ENCODE assay signal across 24 cellular contexts in genomic region chr4:164770051-164770724, GRCh38. TPM values are rescaled to one million over a fixed set of nuclear protein-coding genes. Genes with fewer than 3 reads are reported as not detected.
"Had no signal": no experiment of that assay in that cellular context is flagged by ENCODE, and none has a peak within 500 bp of the region (broad histone marks: within the 10 kb centered on the region; RNA-seq: fewer than 3 reads in every experiment).

No MANE protein-coding gene starts in this region.

- ATAC-seq: activated CD4-positive, CD25-positive, alpha-beta regulatory T cell treated with anti-CD3 and anti-CD28 coated beads, Interleukin-2, amount 50 U/mL, for 24 hours; activated naive CD4-positive, alpha-beta T cell treated with anti-CD3 and anti-CD28 coated beads, Interleukin-2, amount 50 U/mL, for 72 hours; esophagus mucosa; gastroesophageal sphincter; heart left ventricle; naive thymus-derived CD8-positive, alpha-beta T cell; stimulated activated naive B cell treated with anti-CD40 and anti-IgM and Interleukin-4, amounts not matched to agents 10 μg/mL and 1 μg/mL and 100 μg/mL, for 72 hours had no signal

- H3K4me1 ChIP-seq: adrenal gland, gastroesophageal sphincter, heart left ventricle, sigmoid colon, spleen had no signal

- DNase-seq: activated CD4-positive, alpha-beta T cell treated with anti-CD3 and anti-CD28 coated beads, Interleukin-2, amount 50 U/mL, for 1 hour; activated CD8-positive, alpha-beta memory T cell treated with anti-CD3 and anti-CD28 coated beads, Interleukin-2, amount 50 U/mL, for 4 hours; activated gamma-delta T cell; activated T-cell treated with anti-CD3 and anti-CD28 coated beads, Interleukin-2, amount 50 U/mL, for 48 hours; adrenal gland; effector CD8-positive, alpha-beta T cell; heart left ventricle; kidney; mesendoderm; naive thymus-derived CD8-positive, alpha-beta T cell; sigmoid colon; spleen; stimulated activated naive B cell treated with anti-CD40 and anti-IgM and Interleukin-4, amounts not matched to agents 10 μg/mL and 1 μg/mL and 100 μg/mL, for 72 hours had no signal

- H3K9me3 ChIP-seq: adrenal gland, gastroesophageal sphincter, heart left ventricle, sigmoid colon, spleen, thoracic aorta had no signal

- H3K36me3 ChIP-seq: adrenal gland, gastroesophageal sphincter, heart left ventricle, sigmoid colon, spleen, thoracic aorta had no signal

- H3K27ac Mint-ChIP-seq: activated naive CD4-positive, alpha-beta T cell treated with anti-CD3 and anti-CD28 coated beads, Interleukin-2, amount 50 U/mL, for 72 hours; dendritic cell treated with granulocyte-macrophage colony-stimulating factor and Interleukin-4, amounts not matched to agents 40 ng/mL and 50 ng/mL, for 4 days; naive thymus-derived CD8-positive, alpha-beta T cell; stimulated activated naive B cell treated with anti-CD40 and anti-IgM and Interleukin-4, amounts not matched to agents 10 μg/mL and 1 μg/mL and 100 μg/mL, for 72 hours; T-helper 1 cell treated with Interleukin-12 subunit alpha and Interleukin-12 subunit beta and Interleukin-4 antibody, amounts not matched to agents 30 μg/mL and 1 μg/mL, for 36 hours had no signal

- H3K36me3 Mint-ChIP-seq: activated naive CD4-positive, alpha-beta T cell treated with anti-CD3 and anti-CD28 coated beads, Interleukin-2, amount 50 U/mL, for 72 hours; naive thymus-derived CD8-positive, alpha-beta T cell; stimulated activated naive B cell treated with anti-CD40 and anti-IgM and Interleukin-4, amounts not matched to agents 10 μg/mL and 1 μg/mL and 100 μg/mL, for 72 hours had no signal

- H3K27ac ChIP-seq: adrenal gland, gastroesophageal sphincter, heart left ventricle, sigmoid colon, spleen, thoracic aorta had no signal

- H3K4me3 ChIP-seq: adrenal gland, gastroesophageal sphincter, heart left ventricle, sigmoid colon, spleen, thoracic aorta had no signal

- H3K4me1 Mint-ChIP-seq: stimulated activated naive B cell treated with anti-CD40 and anti-IgM and Interleukin-4, amounts not matched to agents 10 μg/mL and 1 μg/mL and 100 μg/mL, for 72 hours had no signal

- H3K9me3 Mint-ChIP-seq: activated naive CD4-positive, alpha-beta T cell treated with anti-CD3 and anti-CD28 coated beads, Interleukin-2, amount 50 U/mL, for 72 hours; dendritic cell treated with granulocyte-macrophage colony-stimulating factor and Interleukin-4, amounts not matched to agents 40 ng/mL and 50 ng/mL, for 4 days; naive thymus-derived CD8-positive, alpha-beta T cell; stimulated activated naive B cell treated with anti-CD40 and anti-IgM and Interleukin-4, amounts not matched to agents 10 μg/mL and 1 μg/mL and 100 μg/mL, for 72 hours; T-helper 1 cell treated with Interleukin-12 subunit alpha and Interleukin-12 subunit beta and Interleukin-4 antibody, amounts not matched to agents 30 μg/mL and 1 μg/mL, for 36 hours had no signal

- H3K4me3 Mint-ChIP-seq: dendritic cell treated with granulocyte-macrophage colony-stimulating factor and Interleukin-4, amounts not matched to agents 40 ng/mL and 50 ng/mL, for 4 days; naive thymus-derived CD8-positive, alpha-beta T cell; stimulated activated naive B cell treated with anti-CD40 and anti-IgM and Interleukin-4, amounts not matched to agents 10 μg/mL and 1 μg/mL and 100 μg/mL, for 72 hours; T-helper 1 cell treated with Interleukin-12 subunit alpha and Interleukin-12 subunit beta and Interleukin-4 antibody, amounts not matched to agents 30 μg/mL and 1 μg/mL, for 36 hours had no signal

RNA-seq across cellular contexts. Expression of gene SMIM31, which starts 16.3 kb away (rescaled TPM):
- total RNA-seq: activated naive CD4-positive, alpha-beta T cell treated with anti-CD3 and anti-CD28 coated beads, Interleukin-2, amount 50 U/mL, for 72 hours; adrenal gland; astrocyte; cerebellum; esophagus mucosa; heart left ventricle; kidney; lower leg skin; naive thymus-derived CD8-positive, alpha-beta T cell; osteocyte; sigmoid colon; spleen; thoracic aorta had no signal
- polyA plus RNA-seq: adrenal gland; heart left ventricle; naive thymus-derived CD8-positive, alpha-beta T cell; spleen had no signal
